Comparison of ENCODE assay signal across 1 cellular context in genomic region chr12:60107992-60108391, GRCh38.
TF ChIP-seq lines count a peak whose summit lies in the region.

No MANE protein-coding gene starts in this region.

TF ChIP-seq in K562, 482 proteins besides CTCF, POLR2A, EP300 and RAD21 (continued from another document):
- TF ChIP-seq, protein P1, sequence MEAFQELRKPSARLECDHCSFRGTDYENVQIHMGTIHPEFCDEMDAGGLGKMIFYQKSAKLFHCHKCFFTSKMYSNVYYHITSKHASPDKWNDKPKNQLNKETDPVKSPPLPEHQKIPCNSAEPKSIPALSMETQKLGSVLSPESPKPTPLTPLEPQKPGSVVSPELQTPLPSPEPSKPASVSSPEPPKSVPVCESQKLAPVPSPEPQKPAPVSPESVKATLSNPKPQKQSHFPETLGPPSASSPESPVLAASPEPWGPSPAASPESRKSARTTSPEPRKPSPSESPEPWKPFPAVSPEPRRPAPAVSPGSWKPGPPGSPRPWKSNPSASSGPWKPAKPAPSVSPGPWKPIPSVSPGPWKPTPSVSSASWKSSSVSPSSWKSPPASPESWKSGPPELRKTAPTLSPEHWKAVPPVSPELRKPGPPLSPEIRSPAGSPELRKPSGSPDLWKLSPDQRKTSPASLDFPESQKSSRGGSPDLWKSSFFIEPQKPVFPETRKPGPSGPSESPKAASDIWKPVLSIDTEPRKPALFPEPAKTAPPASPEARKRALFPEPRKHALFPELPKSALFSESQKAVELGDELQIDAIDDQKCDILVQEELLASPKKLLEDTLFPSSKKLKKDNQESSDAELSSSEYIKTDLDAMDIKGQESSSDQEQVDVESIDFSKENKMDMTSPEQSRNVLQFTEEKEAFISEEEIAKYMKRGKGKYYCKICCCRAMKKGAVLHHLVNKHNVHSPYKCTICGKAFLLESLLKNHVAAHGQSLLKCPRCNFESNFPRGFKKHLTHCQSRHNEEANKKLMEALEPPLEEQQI (IDR thresholded peaks at IDR 0.05), result 0 out of 2 replicates have a peak, but pooled peaks have one; percentile 34
